In genomic region chr10:79139124-79139835, GRCh38 we compare ENCODE assay signal across 9 cellular contexts.
DNase-seq lines count a peak whose midpoint lies in the region; ATAC-seq and TF ChIP-seq lines count a peak whose summit lies in the region.
"Had no signal": no experiment of that assay in that cellular context is flagged by ENCODE, and none has a peak within 500 bp of the region (broad histone marks: within the 10 kb centered on the region; RNA-seq: fewer than 3 reads in every experiment).

No MANE protein-coding gene starts in this region.

- peak; percentile 90 for DNase-seq in GM04504 (ENCODE audit: low read depth)
- peak in 2 of 7 donors; percentile 60 to 79 for DNase-seq in adrenal gland
- DNase-seq in left ventricle myocardium superior, result peak; percentile 86
- peak; percentile 87 for DNase-seq in retinal pigment epithelial cell (ENCODE audit: low read depth)
- DNase-seq in NCI-H1694 (lab: John Stamatoyannopoulos, UW), result no peak
- DNase-seq in NCI-H146 (lab: John Stamatoyannopoulos, UW), result no peak
- DNase-seq in NCI-H69 (lab: John Stamatoyannopoulos, UW), result no peak

- no peaks in the 10 kb centered on the region for H3K9me3 ChIP-seq in adrenal gland (replicated peaks in 1 of 3)

- WGBS in adrenal gland, 4 donors, result 38 to 57% (median 53%) methylated on average over 23 to 26 of the region's 26 CpGs

- peak; percentile 82 for ATAC-seq in left ventricle myocardium superior
- no peak for ATAC-seq in HG02623 (IDR thresholded peaks at IDR 0.05; ENCODE audit: unreplicated experiment)
- ATAC-seq: GM12878 had no signal

- H3K27ac ChIP-seq in adrenal gland, result peak overlapping the region in 3 of 5 donors; percentile 45 to 83 (median 80)

- intact Hi-C loops in adrenal gland (cut with DNase I) (no loop called here), left ventricle myocardium superior (cut with micrococcal nuclease) (loop anchor here (10.0 kb wide), 1 partner anchor 56 kb away; no protein-coding TSS in a partner anchor)

- H3K36me3 ChIP-seq in adrenal gland (replicated peaks in 1 of 2), result peaks cover 0 to 21% of the 10 kb centered on the region in 2 donors

- H3K4me3 ChIP-seq in adrenal gland (no peak overlapping the region), retinal pigment epithelial cell (ENCODE audit: low read length) (no peak overlapping the region)
- H3K4me3 ChIP-seq: GM12878 had no signal

- TF ChIP-seq POLR2A in adrenal gland (IDR thresholded peaks at IDR 0.05), result no peak

- no peak for TF ChIP-seq CTCF in adrenal gland (IDR thresholded peaks at IDR 0.05)
- no peak for TF ChIP-seq CTCF in retinal pigment epithelial cell (conservative IDR thresholded peaks at IDR 0.05; ENCODE audit: low read depth, low read length)

- peaks cover 48 to 74% of the 10 kb centered on the region in 2 donors for H3K4me1 ChIP-seq in adrenal gland (replicated peaks in 1 of 2)

- H3K27me3 ChIP-seq in adrenal gland, result no peaks in the 10 kb centered on the region

Comparison
In these comparisons a context has a peak if more than half of its experiments do, and no peak if none do; other contexts are left out.
1. DNase-seq: peak in GM04504 (single experiment), left ventricle myocardium superior (single experiment) and retinal pigment epithelial cell (single experiment); none in NCI-H1694 (single experiment), NCI-H146 (single experiment) and NCI-H69 (single experiment).